In the genomic region with DNA sequence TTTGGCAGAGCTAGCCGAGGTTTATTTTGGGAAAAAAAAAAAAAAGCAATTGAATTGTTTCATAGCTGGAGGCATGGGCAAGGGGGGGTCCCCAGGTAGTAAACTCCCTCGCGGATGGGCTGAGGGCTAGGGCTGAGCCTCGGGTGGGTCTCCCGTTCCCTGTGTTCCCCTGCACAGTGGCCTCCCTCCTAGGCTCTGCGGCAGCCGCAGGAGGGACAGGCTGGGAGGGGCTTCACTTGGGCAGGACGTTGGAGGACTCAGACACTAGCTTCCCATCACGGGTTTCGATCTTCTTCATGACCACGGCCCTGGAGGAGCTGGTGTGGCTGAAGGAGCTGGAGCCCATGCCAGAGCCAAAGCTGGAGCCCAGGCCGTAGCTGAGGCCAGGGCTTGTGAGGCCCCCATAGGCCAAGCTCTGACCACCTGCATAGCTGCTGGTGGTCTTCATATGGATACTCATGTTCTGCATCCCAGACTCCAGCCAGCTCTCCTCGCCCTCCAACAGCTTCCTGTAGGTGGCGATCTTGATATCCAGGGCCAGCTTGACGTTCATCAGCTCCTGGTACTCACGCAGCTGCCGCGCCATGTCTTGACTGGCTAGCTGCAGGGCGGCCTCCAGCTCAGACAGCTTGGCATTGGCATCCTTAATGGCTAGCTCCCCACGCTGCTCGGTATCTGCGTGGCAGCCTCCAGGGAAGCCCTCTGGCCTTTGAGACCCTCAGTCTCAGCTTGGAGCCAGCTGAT, we compare ENCODE assay signal across 13 cellular contexts.
DNase-seq lines count a peak whose midpoint lies in the region; ATAC-seq, FAIRE-seq and TF ChIP-seq lines count a peak whose summit lies in the region.
"Had no signal": no experiment of that assay in that cellular context is flagged by ENCODE, and none has a peak within 500 bp of the region (broad histone marks: within the 10 kb centered on the region; RNA-seq: fewer than 3 reads in every experiment).

No MANE protein-coding gene starts in this region.

- no peaks in the 10 kb centered on the region for H3K9me3 Mint-ChIP-seq in stimulated activated effector memory CD8-positive, alpha-beta T cell treated with anti-CD3 and anti-CD28 coated beads, Interleukin-12 subunit alpha, Interleukin-12 subunit beta, amount 100 ng/mL, for 72 hours
- H3K9me3 Mint-ChIP-seq: natural killer cell had no signal

- TF ChIP-seq CTCF in heart right ventricle (IDR thresholded peaks at IDR 0.05) (peak in 5 of 9 donors; percentile 9 to 30 (median 18)), NB4 (IDR thresholded peaks at IDR 0.05; ENCODE audit: low read depth, low read length) (peak; percentile 37), H1 (IDR thresholded peaks at IDR 0.05; ENCODE audit: control extremely low read depth in 1 of 3, insufficient read depth in 1 of 3, low read depth in 1 of 3, low read length in 3 of 3) (peak; percentile 52 to 73 (median 72))

- no peaks in the 10 kb centered on the region for H3K79me1 ChIP-seq in H1 (ENCODE audit: low read depth, low read length)

- no peak overlapping the region for H3K27ac ChIP-seq in heart right ventricle
- no peak overlapping the region for H3K27ac ChIP-seq in H1 (ENCODE audit: low read depth, low read length)
- H3K27ac ChIP-seq: GM23248 had no signal

- no peak for TF ChIP-seq POLR2A in NB4 (IDR thresholded peaks at IDR 0.05; ENCODE audit: extremely low read depth, insufficient read length)
- no peak for TF ChIP-seq POLR2A in H1 (IDR thresholded peaks at IDR 0.05; ENCODE audit: control extremely low read depth in 1 of 2, low read depth in 2 of 2, low read length in 2 of 2)

- no peak overlapping the region for H3K56ac ChIP-seq in H1 (replicated peaks; ENCODE audit: insufficient read length, low read depth, low read length)

- CTCF ChIA-PET in H1 (lab: Charles Lee; ENCODE audit: partially characterized antibody) = interaction anchor here (0.7 to 4.7 kb wide), 36 partner anchors 8 to 484 kb away, joined by 3 to 42 read pairs (median 4); no protein-coding TSS in a partner anchor

- no peak overlapping the region for H2BK5ac ChIP-seq in H1 (ENCODE audit: low read depth, low read length)

- peaks cover 0 to 60% (median 0%) of the 10 kb centered on the region in 9 donors for H3K36me3 ChIP-seq in heart right ventricle
- H3K36me3 ChIP-seq in H1 (ENCODE audit: control insufficient read depth in 2 of 4, insufficient read depth in 4 of 4, low read length in 3 of 4) = no peaks in the 10 kb centered on the region; a peak in 1 of 8 replicates

- H3K9me3 ChIP-seq in heart right ventricle (no peaks in the 10 kb centered on the region), H1 (ENCODE audit: insufficient read depth in 2 of 2, low read depth in 1 of 2, low read length in 1 of 2) (no peaks in the 10 kb centered on the region)

- no peak overlapping the region for H2BK15ac ChIP-seq in H1 (ENCODE audit: low read length)

- H3K4ac ChIP-seq in H1 (replicated peaks; ENCODE audit: insufficient read length, low read depth, low read length) = no peak overlapping the region

- no peak overlapping the region for H2BK120ac ChIP-seq in H1 (replicated peaks; ENCODE audit: low read depth, low read length)

- no peak overlapping the region for H3K9ac ChIP-seq in H1 (replicated peaks in 1 of 4; ENCODE audit: extremely low read depth in 1 of 4, low read depth in 3 of 4, low read length in 3 of 4)
- H3K9ac ChIP-seq: GM23248 had no signal

- no peaks in the 10 kb centered on the region for H4K20me1 ChIP-seq in H1 (replicated peaks in 1 of 2; ENCODE audit: control insufficient read depth in 1 of 2, insufficient read depth in 2 of 2, low read length in 2 of 2)

- no peak overlapping the region for H3K4me2 ChIP-seq in H1 (ENCODE audit: insufficient read depth in 1 of 2, low read depth in 2 of 2, low read length in 2 of 2)

- H2BK12ac ChIP-seq in H1 (ENCODE audit: low read depth, low read length) = no peak overlapping the region

- H3K4me3 ChIP-seq in heart right ventricle (no peak overlapping the region), NB4 (ENCODE audit: low read depth, low read length) (no peak overlapping the region), H1 (ENCODE audit: extremely low read depth in 1 of 4, insufficient read depth in 2 of 4, low read depth in 3 of 4, low read length in 4 of 4) (no peak overlapping the region)
- H3K4me3 ChIP-seq: GM23248 had no signal

- no peak for FAIRE-seq in H1 (lab: Jason Lieb, UNC)

- peak overlapping the region; percentile 65; the same call in 1 of the 2 replicates for H4K8ac ChIP-seq in H1 (ENCODE audit: extremely low read depth, insufficient read depth, low read length)

- H3K23me2 ChIP-seq in H1 (ENCODE audit: low read depth, low read length) = no peaks in the 10 kb centered on the region

- H4K5ac ChIP-seq in H1 (ENCODE audit: insufficient read length, low read depth, low read length) = no peak overlapping the region

- peak overlapping the region; percentile 0 for H3K27ac Mint-ChIP-seq in stimulated activated effector memory CD8-positive, alpha-beta T cell treated with anti-CD3 and anti-CD28 coated beads, Interleukin-12 subunit alpha, Interleukin-12 subunit beta, amount 100 ng/mL, for 72 hours
- H3K27ac Mint-ChIP-seq: natural killer cell had no signal

- DNase-seq in heart right ventricle (no peak), left ventricle myocardium superior (no peak), NB4 (ENCODE audit: low read depth) (peak; percentile 21), H1 (ENCODE audit: low read depth in 1 of 2, low spot score in 2 of 2) (peak in 1 of 2 experiments; percentile 73), NCI-H345 treated with DMSO at 0.1 percent for 48 hours (lab: John Stamatoyannopoulos, UW; ENCODE audit: unreplicated experiment) (no peak)
- DNase-seq in stimulated activated effector memory CD8-positive, alpha-beta T cell treated with anti-CD3 and anti-CD28 coated beads, Interleukin-12 subunit alpha, Interleukin-12 subunit beta, amount 100 ng/mL, for 72 hours (ENCODE audit: low spot score in 2 of 2) = no peak
- DNase-seq in effector CD8-positive, alpha-beta T cell (lab: John Stamatoyannopoulos, UW) = no peak
- DNase-seq: central memory CD4-positive, alpha-beta T cell; GM23248; left cardiac atrium; natural killer cell; NCI-H2171 had no signal

- POLR2A ChIA-PET in H1 (lab: Charles Lee; ENCODE audit: partially characterized antibody) = interaction anchor here (0.8 kb wide), 1 partner anchor 126 kb away, joined by 3 read pairs; no protein-coding TSS in a partner anchor

- TF ChIP-seq RAD21 in H1 (IDR thresholded peaks at IDR 0.05 in 1 of 2, conservative IDR thresholded peaks at IDR 0.05 in 1 of 2; ENCODE audit: low read depth in 2 of 2, low read length in 2 of 2) = peak; percentile 62 to 67

- H2AFZ ChIP-seq in H1 (ENCODE audit: low read length) = no peak overlapping the region
- H2AFZ ChIP-seq: GM23248 had no signal

- ATAC-seq in heart right ventricle = no peak
- no peak for ATAC-seq in left ventricle myocardium superior
- no peak for ATAC-seq in stimulated activated effector memory CD8-positive, alpha-beta T cell treated with anti-CD3 and anti-CD28 coated beads, Interleukin-12 subunit alpha, Interleukin-12 subunit beta, amount 100 ng/mL, for 72 hours
- ATAC-seq in HG03135 (IDR thresholded peaks at IDR 0.05; ENCODE audit: unreplicated experiment) = no peak
- ATAC-seq: left cardiac atrium, natural killer cell had no signal

- 83 to 86% methylated on average over 22 of the region's 22 CpGs for WGBS in heart right ventricle, 2 donors
- 84% methylated on average over 22 of the region's 22 CpGs; no CpG with 5 or more reads in 1 of the 2 experiments for WGBS in H1 (ENCODE audit: extremely low coverage in 1 of 2, insufficient coverage in 1 of 2, insufficient read length in 1 of 2, insufficient replicate concordance in 2 of 2, low coverage in 1 of 2, low lambda C conversion rate in 2 of 2, missing lambda C conversion rate in 1 of 2), 2 experiments

- peaks cover 7% of the 10 kb centered on the region for H3K4me1 Mint-ChIP-seq in stimulated activated effector memory CD8-positive, alpha-beta T cell treated with anti-CD3 and anti-CD28 coated beads, Interleukin-12 subunit alpha, Interleukin-12 subunit beta, amount 100 ng/mL, for 72 hours

- H3K4me1 ChIP-seq in heart right ventricle (peaks cover 0 to 8% (median 0%) of the 10 kb centered on the region in 9 donors), H1 (replicated peaks in 1 of 4; ENCODE audit: control insufficient read depth in 3 of 4, insufficient read depth in 4 of 4, low read length in 3 of 4) (no peaks in the 10 kb centered on the region)

- no peak overlapping the region for H3K14ac ChIP-seq in H1 (ENCODE audit: insufficient read length)

- H3K27me3 ChIP-seq in heart right ventricle (no peaks in the 10 kb centered on the region), H1 (replicated peaks in 1 of 4; ENCODE audit: control insufficient read depth in 3 of 4, extremely low read depth in 1 of 4, insufficient read depth in 3 of 4, low read length in 3 of 4) (no peaks in the 10 kb centered on the region)

- H3K18ac ChIP-seq in H1 (ENCODE audit: extremely low read depth, low read length) = no peak overlapping the region

- H3K23ac ChIP-seq in H1 (ENCODE audit: insufficient read length) = no peak overlapping the region

- no peak overlapping the region for H4K91ac ChIP-seq in H1 (replicated peaks; ENCODE audit: insufficient read length, low read length)

- no peaks in the 10 kb centered on the region for H3K79me2 ChIP-seq in H1 (ENCODE audit: control insufficient read depth in 1 of 2, insufficient read depth in 2 of 2, low read length in 2 of 2)

- no peak overlapping the region for H3K4me3 Mint-ChIP-seq in stimulated activated effector memory CD8-positive, alpha-beta T cell treated with anti-CD3 and anti-CD28 coated beads, Interleukin-12 subunit alpha, Interleukin-12 subunit beta, amount 100 ng/mL, for 72 hours
- H3K4me3 Mint-ChIP-seq: natural killer cell had no signal

- H2BK20ac ChIP-seq in H1 (ENCODE audit: low read length) = no peak overlapping the region

- peaks cover 34% of the 10 kb centered on the region for H3K36me3 Mint-ChIP-seq in stimulated activated effector memory CD8-positive, alpha-beta T cell treated with anti-CD3 and anti-CD28 coated beads, Interleukin-12 subunit alpha, Interleukin-12 subunit beta, amount 100 ng/mL, for 72 hours
- H3K36me3 Mint-ChIP-seq: natural killer cell had no signal

- no peak for TF ChIP-seq EP300 in H1 (IDR thresholded peaks at IDR 0.05; ENCODE audit: borderline replicate concordance in 1 of 2, low read depth in 2 of 2, low read length in 2 of 2)

- intact Hi-C loops in heart right ventricle (cut with DNase I) = loop anchor here in 6 of 10 donors (5.0 to 10.0 kb wide), 2 partner anchors 124 to 126 kb away; partner anchors contain the start of gene TTBK2 (in 5 of the 6)
- intact Hi-C loops in left ventricle myocardium superior (cut with micrococcal nuclease) = no loop called here

- H2AK5ac ChIP-seq in H1 (ENCODE audit: low read depth, low read length) = no peak overlapping the region

TF ChIP-seq in H1, 55 proteins besides CTCF, POLR2A, EP300 and RAD21:
- TF ChIP-seq KDM5A (IDR thresholded peaks at IDR 0.05; ENCODE audit: low read length) (no peak), RBBP5 (IDR thresholded peaks at IDR 0.05; ENCODE audit: borderline replicate concordance, low read depth, low read length) (no peak), YY1 (IDR thresholded peaks at IDR 0.05; ENCODE audit: low read depth, low read length) (no peak)

Comparison
In these comparisons a context has a peak if more than half of its experiments do, and no peak if none do; other contexts are left out.
1. CTCF ChIP-seq: peak in every context shown above with its lines; median percentile 72 in H1; 37 in NB4; 18 in heart right ventricle.